In the genomic region with DNA sequence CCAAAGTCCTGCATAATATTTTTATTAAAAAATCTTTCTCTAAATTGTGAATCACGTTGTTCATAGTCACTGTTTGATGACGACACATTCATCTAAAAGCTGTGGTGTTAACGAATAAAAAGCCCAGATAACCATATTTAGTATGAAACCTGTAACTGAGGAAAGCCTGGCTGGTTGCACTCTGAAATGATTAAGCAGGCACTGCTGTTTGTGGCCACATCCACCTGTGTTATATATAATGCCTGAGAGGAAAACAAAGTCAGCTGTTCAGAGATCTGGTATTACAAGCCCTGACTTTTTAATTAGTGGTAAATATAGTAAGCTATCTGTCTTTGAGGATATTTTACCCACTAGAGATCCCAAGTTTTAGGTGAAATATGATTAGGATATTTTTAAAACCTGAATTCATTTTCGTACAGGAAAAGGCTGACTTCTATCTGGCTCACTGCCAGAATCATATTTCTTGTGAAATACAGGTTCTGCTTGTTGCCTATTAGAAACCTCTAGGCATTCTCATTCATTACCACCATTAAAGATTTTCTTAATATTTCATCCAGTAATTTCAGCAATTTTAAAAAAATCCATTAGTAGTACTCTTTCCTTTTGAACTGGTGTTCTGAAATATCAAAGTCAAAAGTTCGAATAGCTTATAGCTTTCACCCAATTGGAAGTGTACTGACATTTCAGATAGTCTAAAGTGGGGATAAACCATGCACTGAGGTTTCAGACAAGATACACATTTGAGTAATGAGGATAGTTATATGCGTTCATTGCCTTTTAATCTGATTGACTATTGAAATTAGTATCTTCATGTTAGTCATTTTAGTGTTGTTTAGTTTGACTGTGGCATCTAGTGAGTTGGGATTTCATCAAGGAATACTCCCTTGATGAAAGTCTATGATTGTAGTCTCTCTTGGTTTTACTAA, we compare ENCODE assay signal across 9 cellular contexts.
DNase-seq lines count a peak whose midpoint lies in the region; ATAC-seq and TF ChIP-seq lines count a peak whose summit lies in the region.
"Had no signal": no experiment of that assay in that cellular context is flagged by ENCODE, and none has a peak within 500 bp of the region (broad histone marks: within the 10 kb centered on the region; RNA-seq: fewer than 3 reads in every experiment).

No MANE protein-coding gene starts in this region.

- H3K9me3 Mint-ChIP-seq in activated CD4-positive, alpha-beta memory T cell treated with anti-CD3 and anti-CD28 coated beads for 36 hours: no peaks in the 10 kb centered on the region
- no peaks in the 10 kb centered on the region for H3K9me3 Mint-ChIP-seq in activated CD4-positive, alpha-beta memory T cell treated with anti-CD3 and anti-CD28 coated beads, Interleukin-2, amount 10 ng/mL, durations not matched to agents 7 days and 5 days

- peak overlapping the region; percentile 49 for H3K9ac ChIP-seq in smooth muscle cell (ENCODE audit: low read depth)

- H4K20me1 ChIP-seq in smooth muscle cell (ENCODE audit: low read depth): peaks cover 95% of the 10 kb centered on the region

- H3K27me3 Mint-ChIP-seq in activated CD4-positive, alpha-beta memory T cell treated with anti-CD3 and anti-CD28 coated beads for 36 hours: no peaks in the 10 kb centered on the region
- H3K27me3 Mint-ChIP-seq in activated CD4-positive, alpha-beta memory T cell treated with anti-CD3 and anti-CD28 coated beads, Interleukin-2, amount 10 ng/mL, durations not matched to agents 7 days and 5 days: no peaks in the 10 kb centered on the region

- H3K27ac ChIP-seq in smooth muscle cell (ENCODE audit: low read depth): peak overlapping the region; percentile 86
- no peak overlapping the region for H3K27ac ChIP-seq in left ventricle myocardium inferior (replicated peaks)
- H3K27ac ChIP-seq in coronary artery: no peak overlapping the region

- CTCF ChIA-PET in activated CD4-positive, alpha-beta memory T cell treated with anti-CD3 and anti-CD28 coated beads for 36 hours (lab: Charles Lee): interaction anchor here (0.7 to 2.8 kb wide), 2 partner anchors 20 to 154 kb away, joined by 3 to 15 read pairs; no protein-coding TSS in a partner anchor
- CTCF ChIA-PET in activated CD4-positive, alpha-beta memory T cell treated with anti-CD3 and anti-CD28 coated beads, Interleukin-2, amount 10 ng/mL, durations not matched to agents 7 days and 5 days (lab: Charles Lee): interaction anchor here (1.4 to 1.8 kb wide), 2 partner anchors 18 to 20 kb away, joined by 3 to 7 read pairs; no protein-coding TSS in a partner anchor

- H3K4me1 Mint-ChIP-seq in activated CD4-positive, alpha-beta memory T cell treated with anti-CD3 and anti-CD28 coated beads for 36 hours (ENCODE audit: low read depth): peaks cover 6% of the 10 kb centered on the region
- H3K4me1 Mint-ChIP-seq in activated CD4-positive, alpha-beta memory T cell treated with anti-CD3 and anti-CD28 coated beads, Interleukin-2, amount 10 ng/mL, durations not matched to agents 7 days and 5 days: peaks cover 4% of the 10 kb centered on the region

- no peak overlapping the region for H2AFZ ChIP-seq in smooth muscle cell (ENCODE audit: low read depth)

- intact Hi-C loops in activated CD4-positive, alpha-beta memory T cell treated with anti-CD3 and anti-CD28 coated beads for 36 hours (cut with micrococcal nuclease): loop anchor here (1.0 kb wide), 1 partner anchor 11 kb away; no protein-coding TSS in a partner anchor
- intact Hi-C loops in left ventricle myocardium inferior (cut with micrococcal nuclease): no loop called here

- peaks cover 3% of the 10 kb centered on the region for H3K36me3 Mint-ChIP-seq in activated CD4-positive, alpha-beta memory T cell treated with anti-CD3 and anti-CD28 coated beads for 36 hours
- no peaks in the 10 kb centered on the region for H3K36me3 Mint-ChIP-seq in activated CD4-positive, alpha-beta memory T cell treated with anti-CD3 and anti-CD28 coated beads, Interleukin-2, amount 10 ng/mL, durations not matched to agents 7 days and 5 days (ENCODE audit: low read depth)

- H3F3A ChIP-seq in smooth muscle cell (ENCODE audit: low read depth): peaks cover 8% of the 10 kb centered on the region

- H3K79me2 ChIP-seq in smooth muscle cell (ENCODE audit: low read depth): peaks cover 47% of the 10 kb centered on the region

- peaks cover 7% of the 10 kb centered on the region for H3K36me3 ChIP-seq in smooth muscle cell (ENCODE audit: low read depth)
- H3K36me3 ChIP-seq in left ventricle myocardium inferior: no peaks in the 10 kb centered on the region

- no peaks in the 10 kb centered on the region for H3K27me3 ChIP-seq in smooth muscle cell (ENCODE audit: low read depth)
- H3K27me3 ChIP-seq in left ventricle myocardium inferior (ENCODE audit: low read depth): no peaks in the 10 kb centered on the region

- H3K4me2 ChIP-seq in smooth muscle cell: no peak overlapping the region

- H3K27ac Mint-ChIP-seq in activated CD4-positive, alpha-beta memory T cell treated with anti-CD3 and anti-CD28 coated beads for 36 hours: no peak overlapping the region
- H3K27ac Mint-ChIP-seq in activated CD4-positive, alpha-beta memory T cell treated with anti-CD3 and anti-CD28 coated beads, Interleukin-2, amount 10 ng/mL, durations not matched to agents 7 days and 5 days: no peak overlapping the region

- peak; percentile 16 for DNase-seq in activated CD4-positive, alpha-beta memory T cell treated with anti-CD3 and anti-CD28 coated beads for 36 hours
- no peak for DNase-seq in activated CD4-positive, alpha-beta memory T cell treated with anti-CD3 and anti-CD28 coated beads, Interleukin-2, amount 10 ng/mL, durations not matched to agents 7 days and 5 days
- no peak for DNase-seq in smooth muscle cell (lab: John Stamatoyannopoulos, UW; ENCODE audit: unreplicated experiment)
- DNase-seq in left ventricle myocardium inferior: no peak
- no peak for DNase-seq in coronary artery (ENCODE audit: low spot score)
- no peak for DNase-seq in NK-92 treated with Interleukin-12 subunit alpha and Interleukin-12 subunit beta, amount 100 ng/mL, for 24 hours (lab: John Stamatoyannopoulos, UW)
- DNase-seq: Kasumi-1 had no signal

- no peak for TF ChIP-seq CTCF in smooth muscle cell (IDR thresholded peaks at IDR 0.05; ENCODE audit: borderline replicate concordance, insufficient read depth, poor library complexity, severe bottlenecking)
- TF ChIP-seq CTCF in left ventricle myocardium inferior (IDR thresholded peaks at IDR 0.05; ENCODE audit: borderline replicate concordance): no peak
- TF ChIP-seq CTCF in coronary artery (IDR thresholded peaks at IDR 0.05): no peak

- WGBS in smooth muscle cell (ENCODE audit: low lambda C conversion rate): 88% methylated on average over 6 of the region's 6 CpGs

- H3K4me3 Mint-ChIP-seq in activated CD4-positive, alpha-beta memory T cell treated with anti-CD3 and anti-CD28 coated beads for 36 hours: no peak overlapping the region
- H3K4me3 Mint-ChIP-seq in activated CD4-positive, alpha-beta memory T cell treated with anti-CD3 and anti-CD28 coated beads, Interleukin-2, amount 10 ng/mL, durations not matched to agents 7 days and 5 days: no peak overlapping the region

- H3K4me1 ChIP-seq in smooth muscle cell (ENCODE audit: low read depth) (no peaks in the 10 kb centered on the region), left ventricle myocardium inferior (peaks cover 6% of the 10 kb centered on the region)

- H3K9me3 ChIP-seq in smooth muscle cell (replicated peaks; ENCODE audit: low read depth): no peaks in the 10 kb centered on the region
- H3K9me3 ChIP-seq in left ventricle myocardium inferior (replicated peaks): no peaks in the 10 kb centered on the region

- POLR2A ChIA-PET in activated CD4-positive, alpha-beta memory T cell treated with anti-CD3 and anti-CD28 coated beads for 36 hours (lab: Charles Lee): interaction anchor here (1.0 to 1.2 kb wide), 2 partner anchors 45 to 83 kb away, joined by 3 to 4 read pairs; no protein-coding TSS in a partner anchor
- POLR2A ChIA-PET in activated CD4-positive, alpha-beta memory T cell treated with anti-CD3 and anti-CD28 coated beads, Interleukin-2, amount 10 ng/mL, durations not matched to agents 7 days and 5 days (lab: Charles Lee): no interaction called here

- ATAC-seq in HG02973 (IDR thresholded peaks at IDR 0.05; ENCODE audit: unreplicated experiment) (peak; percentile 97), SK-N-SH treated with all-trans-retinoic acid at 6 μM for 48 hours (peak; percentile 50)

- H3K4me3 ChIP-seq in smooth muscle cell: no peak overlapping the region
- H3K4me3 ChIP-seq in left ventricle myocardium inferior: no peak overlapping the region
- H3K4me3 ChIP-seq in coronary artery: no peak overlapping the region

TF ChIP-seq in SK-N-SH treated with all-trans-retinoic acid at 6 μM for 48 hours, 23 proteins besides CTCF, POLR2A, EP300 and RAD21:
- TF ChIP-seq TOX (CRISPR knock-in tag; IDR thresholded peaks at IDR 0.05; ENCODE audit: borderline replicate concordance): no peak
